In genomic region chr22:32413715-32414114, GRCh38 we compare ENCODE assay signal across 9 cellular contexts. TPM values are rescaled to one million over a fixed set of nuclear protein-coding genes. Genes with fewer than 3 reads are reported as not detected.
DNase-seq lines count a peak whose midpoint lies in the region; FAIRE-seq and TF ChIP-seq lines count a peak whose summit lies in the region.
"Had no signal": no experiment of that assay in that cellular context is flagged by ENCODE, and none has a peak within 500 bp of the region (broad histone marks: within the 10 kb centered on the region; RNA-seq: fewer than 3 reads in every experiment).

No MANE protein-coding gene starts in this region.

- intact Hi-C loops in transverse colon (cut with DNase I; ENCODE audit: low total_unique reads), result loop anchor here (5.0 kb wide), 1 partner anchor 59 kb away; the partner anchor contains the start of gene FBXO7
- intact Hi-C loops in spleen (cut with DNase I; ENCODE audit: low total_unique reads), result no loop called here

- FAIRE-seq in frontal cortex (lab: Jason Lieb, UNC), result no peak

- no peak overlapping the region for H3K4me3 ChIP-seq in transverse colon
- no peak overlapping the region for H3K4me3 ChIP-seq in spleen

- peak; percentile 10 for DNase-seq in SHP77 treated with DMSO at 0.1 percent for 48 hours (lab: John Stamatoyannopoulos, UW)
- DNase-seq in SHP77 (lab: John Stamatoyannopoulos, UW), result no peak
- peak; percentile 27 for DNase-seq in NCI-H69 (lab: John Stamatoyannopoulos, UW)
- DNase-seq in erythroblast (lab: John Stamatoyannopoulos, UW), result peak; percentile 21 to 23
- DNase-seq in transverse colon, result no peak
- DNase-seq in OCI-M2 (lab: John Stamatoyannopoulos, UW; ENCODE audit: unreplicated experiment), result no peak
- DNase-seq in frontal cortex (ENCODE audit: low spot score in 2 of 2), result no peak
- no peak for DNase-seq in spleen
- DNase-seq: activated effector memory CD4-positive, alpha-beta T cell treated with Interleukin-2 at 50 U/mL for 16 hours had no signal

- no peak for TF ChIP-seq POLR2A in erythroblast (IDR thresholded peaks at IDR 0.05; ENCODE audit: low read length)
- no peak for TF ChIP-seq POLR2A in transverse colon (IDR thresholded peaks at IDR 0.05)
- TF ChIP-seq POLR2A in spleen (IDR thresholded peaks at IDR 0.05), result no peak

- no peak for TF ChIP-seq EP300 in transverse colon (IDR thresholded peaks at IDR 0.05; ENCODE audit: low read depth)

- in situ Hi-C loops in transverse colon (cut with MboI; ENCODE audit: low pct_ligation_motif_present in 1 of 4, low pct_unique_long_range_greater_than_20kb in 1 of 4, low sequenced_read_pairs in 3 of 4), result loop anchor here in 1 of 4 donors (10.0 kb wide), 1 partner anchor 61 kb away; the partner anchor contains the start of gene FBXO7

- peaks cover 8% of the 10 kb centered on the region for H3K27me3 ChIP-seq in transverse colon
- peaks cover 0 to 13% (median 0%) of the 10 kb centered on the region in 7 donors for H3K27me3 ChIP-seq in spleen (replicated peaks in 1 of 7)

- H3K4me1 ChIP-seq in transverse colon, result peaks cover 9 to 32% (median 13%) of the 10 kb centered on the region in 4 donors
- peaks cover 10 to 41% (median 36%) of the 10 kb centered on the region in 6 donors for H3K4me1 ChIP-seq in spleen

- no peaks in the 10 kb centered on the region for H3K9me3 ChIP-seq in transverse colon
- no peaks in the 10 kb centered on the region for H3K9me3 ChIP-seq in spleen

- H3K27ac ChIP-seq in transverse colon, result no peak overlapping the region
- H3K27ac ChIP-seq in spleen, result no peak overlapping the region

- TF ChIP-seq CTCF in transverse colon (IDR thresholded peaks at IDR 0.05) (peak in 4 of 5 experiments; percentile 18 to 46 (median 28)), spleen (IDR thresholded peaks at IDR 0.05 in 8 of 11, conservative IDR thresholded peaks at IDR 0.05 in 3 of 11) (no peak)

- H3K36me3 ChIP-seq in transverse colon (no peaks in the 10 kb centered on the region), spleen (peaks cover 0 to 10% (median under 1%) of the 10 kb centered on the region in 6 donors)

- 78 to 89% methylated on average over 2 of the region's 2 CpGs for WGBS in transverse colon (ENCODE audit: low coverage in 1 of 2), 2 donors
- 90 to 96% (median 94%) methylated on average over 2 of the region's 2 CpGs for WGBS in spleen, 5 donors

RNA-seq across cellular contexts. Expression of gene RTCB, which starts 1.7 kb away (rescaled TPM):
- total RNA-seq in transverse colon (100 to 1,000 TPM in 1 of 4 donors, 10 to 100 TPM in 3; 55.4 to 104 (median 84.0) TPM), frontal cortex (73.0 TPM), spleen (10 to 100 TPM; 58.5 to 75.9 (median 62.4) TPM)
- 10 to 100 TPM; 33.8 to 54.2 (median 35.0) TPM for polyA plus RNA-seq in spleen

RNA-seq across cellular contexts. Expression of gene BPIFC, which starts 50.5 kb away (rescaled TPM):
- total RNA-seq in transverse colon (not detected), frontal cortex (not detected), spleen (not detected)
- not detected for polyA plus RNA-seq in spleen

RNA-seq across cellular contexts. Expression of gene RFPL3, which starts 56.0 kb away (rescaled TPM):
- total RNA-seq in transverse colon (not detected), frontal cortex (not detected), spleen (not detected)
- polyA plus RNA-seq in spleen, result under 1 TPM in 1 of 3 donors, not detected in 2; 0.06 TPM

Comparison
In these comparisons a context has a peak if more than half of its experiments do, and no peak if none do; other contexts are left out.
1. DNase-seq: peak in SHP77 treated with DMSO at 0.1 percent for 48 hours (single experiment), NCI-H69 (single experiment) and erythroblast (2 of 2); none in SHP77 (0 of 2), transverse colon (single experiment), OCI-M2 (single experiment), frontal cortex (0 of 2) and spleen (single experiment).
2. CTCF ChIP-seq: peak in transverse colon (4 of 5); none in spleen (0 of 11).